9 cellular contexts compared by ENCODE assay signal in genomic region chr19:5308471-5309437, GRCh38. TPM values are rescaled to one million over a fixed set of nuclear protein-coding genes. Genes with fewer than 3 reads are reported as not detected.
DNase-seq lines count a peak whose midpoint lies in the region; ATAC-seq lines count a peak whose summit lies in the region.
"Had no signal": no experiment of that assay in that cellular context is flagged by ENCODE, and none has a peak within 500 bp of the region (broad histone marks: within the 10 kb centered on the region; RNA-seq: fewer than 3 reads in every experiment).

No MANE protein-coding gene starts in this region.

- peak overlapping the region; percentile 89 for H2AFZ ChIP-seq in ACC112 (ENCODE audit: low read length, unreplicated experiment)

- DNase-seq in NCI-H2107 treated with DMSO at 0.1 percent for 48 hours (lab: John Stamatoyannopoulos, UW; ENCODE audit: unreplicated experiment), result peak; percentile 64
- peak; percentile 33 for DNase-seq in mucosa of gallbladder (ENCODE audit: low spot score)
- no peak for DNase-seq in activated CD4-positive, alpha-beta T cell treated with anti-CD3 and anti-CD28 coated beads, Interleukin-2, amount 50 U/mL, for 1 hour
- DNase-seq: DND-41 had no signal

- no peaks in the 10 kb centered on the region for H3K27me3 ChIP-seq in ACC112 (ENCODE audit: insufficient read depth, low read length)

- no peak for ATAC-seq in GM21825 (IDR thresholded peaks at IDR 0.05; ENCODE audit: unreplicated experiment)
- no peak for ATAC-seq in GM18519 (IDR thresholded peaks at IDR 0.05; ENCODE audit: low FRiP score, unreplicated experiment)
- ATAC-seq in HG03521 (IDR thresholded peaks at IDR 0.05; ENCODE audit: unreplicated experiment), result no peak

- H3K27ac ChIP-seq in ACC112 (ENCODE audit: low read depth, low read length) (peak overlapping the region; percentile 93), cingulate gyrus (ENCODE audit: low read depth, low read length) (peak overlapping the region; percentile 93)

- H3K36me3 ChIP-seq in ACC112 (ENCODE audit: insufficient read depth, low read length), result no peaks in the 10 kb centered on the region

- H3K79me2 ChIP-seq in ACC112 (ENCODE audit: control insufficient read depth, insufficient read depth, low read length, unreplicated experiment), result no peaks in the 10 kb centered on the region

- H3K4me3 ChIP-seq in ACC112 (ENCODE audit: low read depth, low read length), result peak overlapping the region; percentile 72

- peaks cover 7% of the 10 kb centered on the region for H3K4me1 ChIP-seq in ACC112 (ENCODE audit: control insufficient read depth, insufficient read depth, low read length, unreplicated experiment)

RNA-seq across cellular contexts. Expression of gene PTPRS, which starts 31.9 kb away (rescaled TPM):
- total RNA-seq in mucosa of gallbladder, result 184 TPM
